Comparison of ENCODE assay signal across 8 cellular contexts in the genomic region with DNA sequence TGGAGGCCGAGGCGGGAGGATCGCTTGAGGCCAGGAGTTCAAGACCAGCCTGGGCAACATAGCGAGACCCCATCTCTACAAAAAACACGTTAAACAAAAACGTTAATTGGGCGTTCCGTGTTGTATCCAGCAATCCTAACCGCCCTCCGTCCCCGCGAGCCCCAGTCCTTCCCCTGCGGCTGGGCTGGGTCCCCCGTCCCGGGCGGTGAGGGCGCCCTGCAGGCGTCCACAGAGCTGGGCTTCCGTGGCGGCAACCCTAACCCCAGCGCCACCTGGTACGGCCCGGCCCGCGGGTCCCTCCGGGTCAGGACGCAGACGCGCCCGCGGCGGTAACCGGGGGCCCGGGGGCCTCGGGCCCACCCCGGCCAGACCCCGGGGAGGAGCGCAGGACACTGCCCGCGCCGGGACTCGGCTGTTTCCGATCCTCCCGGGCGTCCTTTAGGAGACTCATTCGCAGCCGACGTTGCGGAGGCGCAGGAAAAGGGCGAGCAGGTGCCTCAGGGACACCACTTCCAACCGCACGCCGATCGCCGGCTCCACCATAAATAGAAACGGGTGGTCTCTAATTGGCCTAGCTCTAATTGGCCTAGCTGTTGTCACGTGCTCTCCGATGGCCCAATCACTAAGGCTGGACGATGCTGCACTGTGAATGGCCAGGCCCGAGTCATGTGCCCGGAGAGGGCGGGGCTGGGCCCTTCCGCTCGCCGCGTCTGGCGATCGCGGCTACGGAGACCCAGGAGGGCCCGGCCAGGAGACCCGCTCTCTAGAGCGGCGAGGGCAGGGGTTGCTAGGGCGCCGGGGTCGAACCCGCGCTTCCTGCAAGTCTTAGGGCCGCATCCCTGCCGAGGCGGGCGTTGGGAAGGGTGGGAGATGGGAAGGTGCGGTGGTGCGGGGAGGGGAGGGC. TPM values are rescaled to one million over a fixed set of nuclear protein-coding genes. Genes with fewer than 3 reads are reported as not detected.
DNase-seq lines count a peak whose midpoint lies in the region; ATAC-seq lines count a peak whose summit lies in the region.

No MANE protein-coding gene starts in this region.

- DNase-seq in NCI-H2029 (lab: John Stamatoyannopoulos, UW) (peak; percentile 94), T-helper 9 cell (peak; percentile 82), astrocyte of the hippocampus (ENCODE audit: low read depth, low spot score) (peak; percentile 99), hippocampal formation (lab: John Stamatoyannopoulos, UW) (peak; percentile 94 to 97), renal cortical epithelial cell (ENCODE audit: low read depth) (peak; percentile 97), cortex of kidney (lab: John Stamatoyannopoulos, UW) (no peak)

- ATAC-seq in GM18508 (IDR thresholded peaks at IDR 0.05; ENCODE audit: insufficient read depth, unreplicated experiment) (peak; percentile 69), HG02981 (IDR thresholded peaks at IDR 0.05; ENCODE audit: unreplicated experiment) (peak; percentile 92)

RNA-seq across cellular contexts. Expression of gene CSNK1D, which starts 19.0 kb away (rescaled TPM):
- 55.4 and 115 TPM in 2 replicates for total RNA-seq in renal cortical epithelial cell

RNA-seq across cellular contexts. Expression of gene CD7, which starts 24.9 kb away (rescaled TPM):
- total RNA-seq in renal cortical epithelial cell: not detected in 2 replicates

RNA-seq across cellular contexts. Expression of gene SECTM1, which starts 41.1 kb away (rescaled TPM):
- 2.4 and 7.8 TPM in 2 replicates for total RNA-seq in renal cortical epithelial cell
